23 cellular contexts compared by ENCODE assay signal in the genomic region with DNA sequence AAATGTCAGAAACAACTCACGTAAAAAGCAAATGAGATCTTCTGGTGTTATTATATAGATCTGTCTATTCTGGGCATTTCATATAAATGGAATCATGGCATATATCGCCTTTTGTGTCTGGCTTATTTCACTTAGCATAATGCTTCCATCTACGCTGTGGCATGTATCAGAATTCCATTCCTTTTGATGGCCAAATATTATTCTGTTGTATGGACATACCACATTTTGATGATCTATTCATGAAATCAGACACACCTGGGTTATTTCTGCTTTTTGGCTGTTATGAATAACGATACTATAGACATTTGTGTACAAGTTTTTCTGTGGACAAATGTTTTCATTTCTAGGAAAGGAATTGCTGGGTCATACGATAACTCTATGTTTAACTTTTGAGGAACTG.
"Had no signal": no experiment of that assay in that cellular context is flagged by ENCODE, and none has a peak within 500 bp of the region (broad histone marks: within the 10 kb centered on the region; RNA-seq: fewer than 3 reads in every experiment).

No MANE protein-coding gene starts in this region.

- H3K27me3 ChIP-seq: esophagus squamous epithelium, foreskin keratinocyte, hepatocyte, upper lobe of left lung, uterus had no signal

- H3K4me1 Mint-ChIP-seq: memory B cell had no signal

- H3K27ac Mint-ChIP-seq: dendritic cell treated with granulocyte-macrophage colony-stimulating factor and Interleukin-4, amounts not matched to agents 40 ng/mL and 50 ng/mL, for 4 days; effector memory CD8-positive, alpha-beta T cell; memory B cell; nephron progenitor cell had no signal

- H3K4me2 ChIP-seq: hepatocyte had no signal

- H3K9ac ChIP-seq: parathyroid adenoma had no signal

- ATAC-seq: effector memory CD8-positive, alpha-beta T cell; foreskin keratinocyte; left cardiac atrium; lower lobe of right lung; sciatic nerve had no signal

- FAIRE-seq: colon, kidney, small intestine had no signal

- H3K4me3 Mint-ChIP-seq: dendritic cell treated with granulocyte-macrophage colony-stimulating factor and Interleukin-4, amounts not matched to agents 40 ng/mL and 50 ng/mL, for 4 days; effector memory CD8-positive, alpha-beta T cell; memory B cell; nephron progenitor cell had no signal

- H3K4me3 ChIP-seq: esophagus squamous epithelium, hepatocyte, left ventricle myocardium inferior, lower lobe of right lung, prostate gland, upper lobe of left lung, uterus had no signal

- H3K9me3 ChIP-seq: esophagus squamous epithelium, left ventricle myocardium inferior, lower lobe of right lung, prostate gland, upper lobe of left lung, uterus had no signal

- DNase-seq: effector memory CD8-positive, alpha-beta T cell; esophagus squamous epithelium; foreskin keratinocyte; head of caudate nucleus; kidney; left cardiac atrium; left ventricle myocardium inferior; lower lobe of right lung; midbrain; nephron progenitor cell; retina; small intestine; stimulated activated CD4-positive, alpha-beta T cell treated with anti-CD3 and anti-CD28 coated beads, Interleukin-2, amount 100 ng/mL, for 48 hours; stimulated activated naive CD4-positive, alpha-beta T cell treated with Interleukin-2 at 50 U/mL for 16 hours; upper lobe of left lung; uterus had no signal

- H3K4me1 ChIP-seq: foreskin keratinocyte, lower lobe of right lung, prostate gland had no signal

- H3K36me3 ChIP-seq: esophagus squamous epithelium, lower lobe of right lung, prostate gland, upper lobe of left lung, uterus had no signal

- H3K27ac ChIP-seq: esophagus squamous epithelium, foreskin keratinocyte, hepatocyte, left ventricle myocardium inferior, lower lobe of right lung, parathyroid adenoma, prostate gland, upper lobe of left lung, uterus had no signal

- H2AFZ ChIP-seq: hepatocyte, parathyroid adenoma had no signal

- H3K9me3 Mint-ChIP-seq: dendritic cell treated with granulocyte-macrophage colony-stimulating factor and Interleukin-4, amounts not matched to agents 40 ng/mL and 50 ng/mL, for 4 days; effector memory CD8-positive, alpha-beta T cell had no signal
